ENCODE assay signal across 21 cellular contexts in the genomic region with DNA sequence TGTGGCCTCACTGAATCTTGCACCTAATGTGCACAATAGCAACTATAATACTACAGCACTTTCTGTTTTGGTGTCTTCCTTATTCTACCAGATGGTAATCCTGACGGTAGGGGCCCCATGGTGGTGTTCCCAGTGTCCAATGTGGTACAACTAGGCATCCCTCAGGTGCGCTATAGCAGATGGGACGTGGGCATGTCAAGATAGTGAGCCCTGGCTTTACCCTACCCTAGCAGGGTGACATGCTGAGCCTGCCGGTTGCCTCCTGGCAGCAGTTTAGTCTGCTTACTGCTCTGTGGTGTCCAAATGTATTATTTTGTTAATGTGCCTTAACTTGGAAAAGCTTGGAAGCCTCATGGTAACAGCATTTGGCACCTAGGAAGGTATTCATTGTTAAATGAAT. TPM values are rescaled to one million over a fixed set of nuclear protein-coding genes. Genes with fewer than 3 reads are reported as not detected.
DNase-seq lines count a peak whose midpoint lies in the region; ATAC-seq, FAIRE-seq and TF ChIP-seq lines count a peak whose summit lies in the region.
"Had no signal": no experiment of that assay in that cellular context is flagged by ENCODE, and none has a peak within 500 bp of the region (broad histone marks: within the 10 kb centered on the region; RNA-seq: fewer than 3 reads in every experiment).

No MANE protein-coding gene starts in this region.

- H2BK12ac ChIP-seq in H1 (ENCODE audit: low read depth, low read length) = 0 out of 2 replicates have a peak overlapping the region, but pooled peaks have one; percentile 60

- 0 out of 2 replicates have a peak overlapping the region, but pooled peaks have one; percentile 61 for H2BK20ac ChIP-seq in H1 (ENCODE audit: low read length)

- H2BK120ac ChIP-seq in H1 (replicated peaks; ENCODE audit: low read depth, low read length) = no peak overlapping the region

- no peak overlapping the region for H3K18ac ChIP-seq in H1 (ENCODE audit: extremely low read depth, low read length)

- H3K4me1 ChIP-seq in Peyer's patch = peaks cover 0 to 81% (median 4%) of the 10 kb centered on the region in 4 donors
- peaks cover 4 to 21% (median 15%) of the 10 kb centered on the region in 4 experiments; a peak in 6 of 7 replicates for H3K4me1 ChIP-seq in H1 (replicated peaks in 1 of 4; ENCODE audit: control insufficient read depth in 3 of 4, insufficient read depth in 4 of 4, low read length in 3 of 4)
- peaks cover 8 to 12% of the 10 kb centered on the region in 2 donors for H3K4me1 ChIP-seq in small intestine (ENCODE audit: control insufficient read depth in 2 of 2, insufficient read depth in 1 of 2, low read depth in 1 of 2, low read length in 1 of 2)
- H3K4me1 ChIP-seq: prostate gland had no signal

- H3K56ac ChIP-seq in H1 (replicated peaks; ENCODE audit: insufficient read length, low read depth, low read length) = no peak overlapping the region

- TF ChIP-seq POLR2A in Peyer's patch (IDR thresholded peaks at IDR 0.05) = no peak
- no peak for TF ChIP-seq POLR2A in H1 (IDR thresholded peaks at IDR 0.05; ENCODE audit: control extremely low read depth in 1 of 2, low read depth in 2 of 2, low read length in 2 of 2)

- H3K79me2 ChIP-seq in H1 (ENCODE audit: control insufficient read depth in 1 of 2, insufficient read depth in 2 of 2, low read length in 2 of 2) = peaks cover 7 to 72% of the 10 kb centered on the region in 2 experiments

- H4K20me1 ChIP-seq in H1 (replicated peaks in 1 of 2; ENCODE audit: control insufficient read depth in 1 of 2, insufficient read depth in 2 of 2, low read length in 2 of 2) = peaks cover 0 to 3% of the 10 kb centered on the region in 2 experiments

- H2BK5ac ChIP-seq in H1 (ENCODE audit: low read depth, low read length) = 0 out of 2 replicates have a peak overlapping the region, but pooled peaks have one; percentile 89

- CTCF ChIA-PET in H1 (lab: Charles Lee; ENCODE audit: partially characterized antibody) = interaction anchor here (0.8 to 2.8 kb wide), 5 partner anchors 12 to 84 kb away, joined by 3 to 12 read pairs (median 6); no protein-coding TSS in a partner anchor

- no peak overlapping the region for H3K14ac ChIP-seq in H1 (ENCODE audit: insufficient read length)

- no peak overlapping the region for H2AFZ ChIP-seq in H1 (ENCODE audit: low read length)

- DNase-seq in NCI-H82 (lab: John Stamatoyannopoulos, UW) (peak; percentile 11), NCI-H82 treated with DMSO at 0.1 percent for 48 hours (lab: John Stamatoyannopoulos, UW; ENCODE audit: unreplicated experiment) (no peak), Peyer's patch (peak in 1 of 3 donors; percentile 37), H1 (ENCODE audit: low read depth in 1 of 2, low spot score in 2 of 2) (no peak), small intestine (no peak), NCI-H524 (lab: John Stamatoyannopoulos, UW) (no peak), left lobe of liver (ENCODE audit: low spot score) (no peak), SIG-M5 (lab: John Stamatoyannopoulos, UW) (no peak)
- DNase-seq: activated T-cell treated with anti-CD3 and anti-CD28 coated beads, Interleukin-2, amount 50 U/mL, for 48 hours; DMS79 treated with DMSO at 0.1 percent for 48 hours; KBM-7; NCI-H1694 treated with DMSO at 0.1 percent for 48 hours; nephron progenitor cell; SK-N-SH; stimulated activated naive CD8-positive, alpha-beta T cell treated with anti-CD3 and anti-CD28 coated beads, Interleukin-15, amount 100 ng/mL, for 72 hours had no signal

- peaks cover 8% of the 10 kb centered on the region for H3K79me1 ChIP-seq in H1 (ENCODE audit: low read depth, low read length)

- peak overlapping the region; percentile 81; the same call in 1 of the 2 replicates for H2BK15ac ChIP-seq in H1 (ENCODE audit: low read length)

- peak overlapping the region; percentile 83; the same call in 1 of the 2 replicates for H2AK5ac ChIP-seq in H1 (ENCODE audit: low read depth, low read length)

- no peak overlapping the region for H4K91ac ChIP-seq in H1 (replicated peaks; ENCODE audit: insufficient read length, low read length)

- H3K27ac ChIP-seq in Peyer's patch = peak overlapping the region in 3 of 4 donors; percentile 21 to 83 (median 72)
- no peak overlapping the region for H3K27ac ChIP-seq in H1 (ENCODE audit: low read depth, low read length)
- H3K27ac ChIP-seq in small intestine (ENCODE audit: low read depth in 1 of 2, low read length in 1 of 2) = peak overlapping the region; percentile 26 to 65
- H3K27ac ChIP-seq: prostate gland had no signal

- no peak overlapping the region for H4K5ac ChIP-seq in H1 (ENCODE audit: insufficient read length, low read depth, low read length)

- TF ChIP-seq CTCF in Peyer's patch (IDR thresholded peaks at IDR 0.05) (no peak), H1 (IDR thresholded peaks at IDR 0.05; ENCODE audit: control extremely low read depth in 1 of 3, insufficient read depth in 1 of 3, low read depth in 1 of 3, low read length in 3 of 3) (no peak)

- 69% methylated on average over 4 of the region's 4 CpGs; no CpG with 5 or more reads in 1 of the 2 experiments for WGBS in H1 (ENCODE audit: extremely low coverage in 1 of 2, insufficient coverage in 1 of 2, insufficient read length in 1 of 2, insufficient replicate concordance in 2 of 2, low coverage in 1 of 2, low lambda C conversion rate in 2 of 2, missing lambda C conversion rate in 1 of 2), 2 experiments
- 52 to 77% (median 66%) methylated on average over 4 of the region's 4 CpGs for WGBS in small intestine, 3 donors

- no peak for TF ChIP-seq RAD21 in H1 (IDR thresholded peaks at IDR 0.05 in 1 of 2, conservative IDR thresholded peaks at IDR 0.05 in 1 of 2; ENCODE audit: low read depth in 2 of 2, low read length in 2 of 2)

- FAIRE-seq in H1 (lab: Jason Lieb, UNC) = peak; percentile 7
- no peak for FAIRE-seq in small intestine (lab: Jason Lieb, UNC)
- FAIRE-seq: endothelial cell of umbilical vein had no signal

- H3K4me2 ChIP-seq in H1 (ENCODE audit: insufficient read depth in 1 of 2, low read depth in 2 of 2, low read length in 2 of 2) = peak overlapping the region; percentile 40 to 50; a peak in 3 of 4 replicates
- H3K4me2 ChIP-seq: SK-N-SH had no signal

- no peak overlapping the region for H3K4me3 ChIP-seq in Peyer's patch
- H3K4me3 ChIP-seq in H1 (ENCODE audit: extremely low read depth in 1 of 4, insufficient read depth in 2 of 4, low read depth in 3 of 4, low read length in 4 of 4) = no peak overlapping the region
- no peak overlapping the region for H3K4me3 ChIP-seq in small intestine (ENCODE audit: low read depth in 1 of 2, low read length in 2 of 2)
- H3K4me3 ChIP-seq: HAP-1, prostate gland, skin epidermis had no signal

- no peak for ATAC-seq in left lobe of liver
- ATAC-seq: activated naive CD4-positive, alpha-beta T cell treated with anti-CD3 and anti-CD28 coated beads, Interleukin-2, amount 50 U/mL, for 72 hours; Panc1; stimulated activated naive CD8-positive, alpha-beta T cell treated with anti-CD3 and anti-CD28 coated beads, Interleukin-15, amount 100 ng/mL, for 72 hours had no signal

- H3K36me3 ChIP-seq in Peyer's patch = peaks cover 0 to 19% (median 0%) of the 10 kb centered on the region in 3 donors
- no peaks in the 10 kb centered on the region; a peak in 1 of 8 replicates for H3K36me3 ChIP-seq in H1 (ENCODE audit: control insufficient read depth in 2 of 4, insufficient read depth in 4 of 4, low read length in 3 of 4)
- H3K36me3 ChIP-seq in small intestine (ENCODE audit: control insufficient read depth in 2 of 2, insufficient read depth in 2 of 2, low read length in 2 of 2) = peaks cover 3 to 7% of the 10 kb centered on the region in 2 donors
- H3K36me3 ChIP-seq: prostate gland had no signal

- no peaks in the 10 kb centered on the region for H3K23me2 ChIP-seq in H1 (ENCODE audit: low read depth, low read length)

- H4K8ac ChIP-seq in H1 (ENCODE audit: extremely low read depth, insufficient read depth, low read length) = no peak overlapping the region

- H3K27me3 ChIP-seq in Peyer's patch (no peaks in the 10 kb centered on the region), H1 (replicated peaks in 1 of 4; ENCODE audit: control insufficient read depth in 3 of 4, extremely low read depth in 1 of 4, insufficient read depth in 3 of 4, low read length in 3 of 4) (no peaks in the 10 kb centered on the region), small intestine (ENCODE audit: control insufficient read depth in 2 of 2, insufficient read depth in 2 of 2, low read length in 2 of 2) (no peaks in the 10 kb centered on the region)

- H3K9ac ChIP-seq in H1 (replicated peaks in 1 of 4; ENCODE audit: extremely low read depth in 1 of 4, low read depth in 3 of 4, low read length in 3 of 4) = no peak overlapping the region
- H3K9ac ChIP-seq: SK-N-SH had no signal

- H3K9me3 ChIP-seq in Peyer's patch (no peaks in the 10 kb centered on the region), H1 (ENCODE audit: insufficient read depth in 2 of 2, low read depth in 1 of 2, low read length in 1 of 2) (no peaks in the 10 kb centered on the region), small intestine (ENCODE audit: control insufficient read depth, low read depth) (no peaks in the 10 kb centered on the region)
- H3K9me3 ChIP-seq: HAP-1, prostate gland, SK-N-SH had no signal

- POLR2A ChIA-PET in H1 (lab: Charles Lee; ENCODE audit: partially characterized antibody) = interaction anchor here (1.0 to 3.5 kb wide), 10 partner anchors 9 to 107 kb away, joined by 3 to 17 read pairs (median 4); a partner anchor contains a TSS

- H3K4ac ChIP-seq in H1 (replicated peaks; ENCODE audit: insufficient read length, low read depth, low read length) = peak overlapping the region; percentile 16

- H3K23ac ChIP-seq in H1 (ENCODE audit: insufficient read length) = no peak overlapping the region

- no peak for TF ChIP-seq EP300 in H1 (IDR thresholded peaks at IDR 0.05; ENCODE audit: borderline replicate concordance in 1 of 2, low read depth in 2 of 2, low read length in 2 of 2)

RNA-seq across cellular contexts. Expression of a gene that starts 19.2 kb away (rescaled TPM):
- total RNA-seq in Peyer's patch = 100 to 1,000 TPM; 115 to 394 (median 356) TPM
- 72.4 and 75.4 TPM in 2 replicates for total RNA-seq in H1 (2021; fragmentation: NEBNext Ultra II Directional; extraction: Animal tissue kit (Norgen Biotek cat#: 25700))
- 52.8 and 74.1 TPM in 2 replicates for polyA plus RNA-seq in H1 (2011; rRNA removed)
- polyA plus RNA-seq in H1 (2011; cell fraction: cytosol; rRNA removed) = 36.2 TPM
- 102 TPM for polyA plus RNA-seq in H1 (2011; cell fraction: nucleus; rRNA removed)
- 54.7 to 79.7 TPM (median 75.7 TPM) in 4 replicates for polyA plus RNA-seq in H1 (2012, experiment 1 of 2)
- polyA plus RNA-seq in H1 (2012, experiment 2 of 2) = 75.0 TPM
- 62.2 TPM for polyA plus RNA-seq in H1 (2013, experiment 1 of 2)
- polyA plus RNA-seq in H1 (2013, experiment 2 of 2) = 53.8 TPM
- 33.8 and 43.9 TPM in 2 replicates for polyA minus RNA-seq in H1 (2011; rRNA and poly(A)+ RNA removed)
- 27.0 TPM for polyA minus RNA-seq in H1 (2011; cell fraction: cytosol; rRNA and poly(A)+ RNA removed)
- 42.1 TPM for polyA minus RNA-seq in H1 (2011; cell fraction: nucleus; rRNA and poly(A)+ RNA removed)
- polyA plus RNA-seq in small intestine = 100 to 1,000 TPM; 126 to 294 (median 216) TPM
- total RNA-seq in left lobe of liver = 71.8 TPM

RNA-seq across cellular contexts. Expression of a gene that starts 19.6 kb away (rescaled TPM):
- total RNA-seq in Peyer's patch (10 to 100 TPM; 20.6 to 31.3 (median 23.0) TPM), left lobe of liver (14.6 TPM)
- 109 and 135 TPM in 2 replicates for total RNA-seq in H1 (2021; fragmentation: NEBNext Ultra II Directional; extraction: Animal tissue kit (Norgen Biotek cat#: 25700))
- polyA plus RNA-seq in H1 (2011; rRNA removed) (96.7 and 119 TPM in 2 replicates), small intestine (10 to 100 TPM; 53.0 to 62.7 (median 57.6) TPM)
- 134 TPM for polyA plus RNA-seq in H1 (2011; cell fraction: cytosol; rRNA removed)
- polyA plus RNA-seq in H1 (2011; cell fraction: nucleus; rRNA removed) = 46.8 TPM
- 104 to 127 TPM (median 122 TPM) in 4 replicates for polyA plus RNA-seq in H1 (2012, experiment 1 of 2)
- 152 TPM for polyA plus RNA-seq in H1 (2012, experiment 2 of 2)
- polyA plus RNA-seq in H1 (2013, experiment 1 of 2) = 72.0 TPM
- 66.9 TPM for polyA plus RNA-seq in H1 (2013, experiment 2 of 2)
- 48.6 and 53.7 TPM in 2 replicates for polyA minus RNA-seq in H1 (2011; rRNA and poly(A)+ RNA removed)
- polyA minus RNA-seq in H1 (2011; cell fraction: cytosol; rRNA and poly(A)+ RNA removed) = 24.6 TPM
- 29.1 TPM for polyA minus RNA-seq in H1 (2011; cell fraction: nucleus; rRNA and poly(A)+ RNA removed)

RNA-seq across cellular contexts. Expression of a gene that starts 41.5 kb away (rescaled TPM):
- total RNA-seq in Peyer's patch = 10 to 100 TPM; 18.2 to 78.6 (median 74.4) TPM
- total RNA-seq in H1 (2021; fragmentation: NEBNext Ultra II Directional; extraction: Animal tissue kit (Norgen Biotek cat#: 25700)) = 52.8 and 54.1 TPM in 2 replicates
- polyA plus RNA-seq in H1 (2011; rRNA removed) = 27.0 and 37.5 TPM in 2 replicates
- 17.4 TPM for polyA plus RNA-seq in H1 (2011; cell fraction: cytosol; rRNA removed)
- polyA plus RNA-seq in H1 (2011; cell fraction: nucleus; rRNA removed) = 22.6 TPM
- polyA plus RNA-seq in H1 (2012, experiment 1 of 2) = 30.2 to 35.8 TPM (median 33.5 TPM) in 4 replicates
- polyA plus RNA-seq in H1 (2012, experiment 2 of 2) = 39.6 TPM
- polyA plus RNA-seq in H1 (2013, experiment 1 of 2) = 27.4 TPM
- 28.2 TPM for polyA plus RNA-seq in H1 (2013, experiment 2 of 2)
- polyA minus RNA-seq in H1 (2011; rRNA and poly(A)+ RNA removed) = 20.4 and 28.3 TPM in 2 replicates
- 20.0 TPM for polyA minus RNA-seq in H1 (2011; cell fraction: cytosol; rRNA and poly(A)+ RNA removed)
- polyA minus RNA-seq in H1 (2011; cell fraction: nucleus; rRNA and poly(A)+ RNA removed) = 12.7 TPM
- polyA plus RNA-seq in small intestine = 10 to 100 TPM; 15.1 to 29.8 (median 23.3) TPM
- 40.1 TPM for total RNA-seq in left lobe of liver

RNA-seq across cellular contexts. Expression of a gene that starts 56.2 kb away (rescaled TPM):
- total RNA-seq in Peyer's patch (10 to 100 TPM in 3 of 4 donors, 1 to 10 TPM in 1; 9.5 to 14.9 (median 13.0) TPM), left lobe of liver (22.5 TPM)
- total RNA-seq in H1 (2021; fragmentation: NEBNext Ultra II Directional; extraction: Animal tissue kit (Norgen Biotek cat#: 25700)) = 34.5 and 39.2 TPM in 2 replicates
- polyA plus RNA-seq in H1 (2011; rRNA removed) (29.7 and 34.0 TPM in 2 replicates), small intestine (10 to 100 TPM in 1 of 3 donors, 1 to 10 TPM in 2; 2.7 to 18.2 (median 7.8) TPM)
- polyA plus RNA-seq in H1 (2011; cell fraction: cytosol; rRNA removed) = 31.1 TPM
- 26.9 TPM for polyA plus RNA-seq in H1 (2011; cell fraction: nucleus; rRNA removed)
- 25.7 to 32.5 TPM (median 29.8 TPM) in 4 replicates for polyA plus RNA-seq in H1 (2012, experiment 1 of 2)
- polyA plus RNA-seq in H1 (2012, experiment 2 of 2) = 20.3 TPM
- 15.7 TPM for polyA plus RNA-seq in H1 (2013, experiment 1 of 2)
- polyA plus RNA-seq in H1 (2013, experiment 2 of 2) = 16.1 TPM
- 36.6 and 42.9 TPM in 2 replicates for polyA minus RNA-seq in H1 (2011; rRNA and poly(A)+ RNA removed)
- polyA minus RNA-seq in H1 (2011; cell fraction: cytosol; rRNA and poly(A)+ RNA removed) = 14.5 TPM
- polyA minus RNA-seq in H1 (2011; cell fraction: nucleus; rRNA and poly(A)+ RNA removed) = 24.5 TPM
